Comparison of ENCODE assay signal across 8 cellular contexts in the genomic region with DNA sequence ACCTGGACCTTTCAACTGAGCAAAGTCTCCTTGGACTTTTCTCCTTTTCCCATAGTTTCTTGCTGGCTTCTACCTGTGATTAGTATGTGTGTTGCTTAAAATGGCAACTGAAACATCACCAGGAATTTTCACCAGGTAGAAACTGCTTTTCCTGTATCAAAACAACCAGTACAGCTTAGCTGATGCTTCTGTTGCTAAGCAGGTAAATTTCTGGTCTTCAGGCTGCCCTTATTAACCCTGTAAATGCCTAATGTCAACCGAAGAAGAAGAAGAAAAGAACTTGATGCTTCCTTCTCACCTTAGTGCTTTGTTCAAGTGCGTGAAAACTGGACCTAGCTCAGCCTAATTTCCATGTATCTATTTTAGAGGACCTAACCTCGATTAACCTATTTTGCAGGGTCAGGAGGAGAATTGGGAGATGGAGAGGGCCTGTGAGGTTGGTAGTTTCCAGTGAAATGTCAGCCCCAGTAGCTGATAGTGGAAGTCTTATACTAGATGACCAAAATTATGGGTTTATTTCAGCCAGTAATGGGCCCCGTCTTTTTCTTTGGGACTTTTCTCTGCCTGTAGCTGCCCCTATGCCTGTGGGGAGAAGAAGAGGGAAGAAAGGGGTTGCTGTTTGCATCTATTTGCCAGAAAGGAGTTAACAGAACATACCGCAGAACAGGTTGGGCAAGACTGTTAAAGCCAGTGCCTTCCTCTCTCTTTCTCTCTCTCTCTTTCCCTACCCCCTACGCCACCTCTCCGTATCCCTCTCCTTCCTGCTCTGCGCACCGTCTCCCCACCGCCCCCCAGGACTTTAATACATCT. TPM values are rescaled to one million over a fixed set of nuclear protein-coding genes. Genes with fewer than 3 reads are reported as not detected.
DNase-seq lines count a peak whose midpoint lies in the region; ATAC-seq and TF ChIP-seq lines count a peak whose summit lies in the region.

No MANE protein-coding gene starts in this region.

- H3K27me3 ChIP-seq in heart left ventricle = no peaks in the 10 kb centered on the region
- H3K27me3 ChIP-seq in right lobe of liver = no peaks in the 10 kb centered on the region
- H3K27me3 ChIP-seq in vagina = no peaks in the 10 kb centered on the region

- H3K4me3 ChIP-seq in heart left ventricle (no peak overlapping the region), right lobe of liver (no peak overlapping the region), vagina (peak overlapping the region in 1 of 2 donors; percentile 11)

- H3K4me1 Mint-ChIP-seq in activated T-helper 1 cell treated with anti-CD3 and anti-CD28 coated beads, Interleukin-12 subunit alpha, Interleukin-12 subunit beta, Interleukin-2, Interleukin-4 antibody, amounts not matched to agents 30 ng/mL and 10 ng/mL and 1 ng/mL, durations not matched to agents 14 hours and 24 hours and 36 hours (ENCODE audit: low read depth) = peaks cover 63% of the 10 kb centered on the region

- no peak for DNase-seq in heart left ventricle
- DNase-seq in Right ventricle myocardium inferior (ENCODE audit: missing footprints) = no peak
- DNase-seq in activated T-helper 1 cell treated with anti-CD3 and anti-CD28 coated beads, Interleukin-12 subunit alpha, Interleukin-12 subunit beta, Interleukin-2, Interleukin-4 antibody, amounts not matched to agents 30 ng/mL and 10 ng/mL and 1 ng/mL, durations not matched to agents 14 hours and 24 hours and 36 hours (ENCODE audit: low spot score) = no peak
- DNase-seq in right lobe of liver = no peak
- no peak for DNase-seq in vagina (ENCODE audit: extremely low spot score in 2 of 2)
- no peak for DNase-seq in G401 (ENCODE audit: low spot score)
- no peak for DNase-seq in T-helper 9 cell

- TF ChIP-seq POLR2A in heart left ventricle (IDR thresholded peaks at IDR 0.05) (no peak), right lobe of liver (IDR thresholded peaks at IDR 0.05) (no peak), vagina (IDR thresholded peaks at IDR 0.05) (no peak)

- peaks cover 1% of the 10 kb centered on the region for H3K36me3 Mint-ChIP-seq in activated T-helper 1 cell treated with anti-CD3 and anti-CD28 coated beads, Interleukin-12 subunit alpha, Interleukin-12 subunit beta, Interleukin-2, Interleukin-4 antibody, amounts not matched to agents 30 ng/mL and 10 ng/mL and 1 ng/mL, durations not matched to agents 14 hours and 24 hours and 36 hours (ENCODE audit: low read depth)

- WGBS in heart left ventricle, 4 donors = 78 to 80% (median 79%) methylated on average over 10 of the region's 10 CpGs
- 43% methylated on average over 10 of the region's 10 CpGs for WGBS in right lobe of liver (ENCODE audit: insufficient coverage, low coverage, low lambda C conversion rate, missing lambda C conversion rate)

- no peaks in the 10 kb centered on the region for H3K36me3 ChIP-seq in heart left ventricle
- no peaks in the 10 kb centered on the region for H3K36me3 ChIP-seq in right lobe of liver
- no peaks in the 10 kb centered on the region for H3K36me3 ChIP-seq in vagina

- H3K4me3 Mint-ChIP-seq in activated T-helper 1 cell treated with anti-CD3 and anti-CD28 coated beads, Interleukin-12 subunit alpha, Interleukin-12 subunit beta, Interleukin-2, Interleukin-4 antibody, amounts not matched to agents 30 ng/mL and 10 ng/mL and 1 ng/mL, durations not matched to agents 14 hours and 24 hours and 36 hours = peak overlapping the region; percentile 37

- no peaks in the 10 kb centered on the region for H3K9me3 Mint-ChIP-seq in activated T-helper 1 cell treated with anti-CD3 and anti-CD28 coated beads, Interleukin-12 subunit alpha, Interleukin-12 subunit beta, Interleukin-2, Interleukin-4 antibody, amounts not matched to agents 30 ng/mL and 10 ng/mL and 1 ng/mL, durations not matched to agents 14 hours and 24 hours and 36 hours

- H3K4me1 ChIP-seq in heart left ventricle = peaks cover 0 to 82% (median 60%) of the 10 kb centered on the region in 12 donors
- H3K4me1 ChIP-seq in right lobe of liver = peaks cover 2 to 91% (median 35%) of the 10 kb centered on the region in 4 donors
- peaks cover 69% of the 10 kb centered on the region for H3K4me1 ChIP-seq in vagina

- in situ Hi-C loops in G401 (cut with HindIII; ENCODE audit: low sequenced_read_pairs) = no loop called here

- ATAC-seq in heart left ventricle (no peak), Right ventricle myocardium inferior (no peak), right lobe of liver (no peak), GM18873 (IDR thresholded peaks at IDR 0.05; ENCODE audit: low FRiP score, unreplicated experiment) (no peak)

- H3K9me3 ChIP-seq in heart left ventricle (no peaks in the 10 kb centered on the region), right lobe of liver (no peaks in the 10 kb centered on the region), vagina (no peaks in the 10 kb centered on the region)

- peak overlapping the region; percentile 75 for H3K27ac Mint-ChIP-seq in activated T-helper 1 cell treated with anti-CD3 and anti-CD28 coated beads, Interleukin-12 subunit alpha, Interleukin-12 subunit beta, Interleukin-2, Interleukin-4 antibody, amounts not matched to agents 30 ng/mL and 10 ng/mL and 1 ng/mL, durations not matched to agents 14 hours and 24 hours and 36 hours

- intact Hi-C loops in heart left ventricle (cut with DNase I) = no loop called here
- intact Hi-C loops in Right ventricle myocardium inferior (cut with DNase I) = loop anchor here (10.0 kb wide), 1 partner anchor 411 kb away; no protein-coding TSS in a partner anchor
- intact Hi-C loops in activated T-helper 1 cell treated with anti-CD3 and anti-CD28 coated beads, Interleukin-12 subunit alpha, Interleukin-12 subunit beta, Interleukin-2, Interleukin-4 antibody, amounts not matched to agents 30 ng/mL and 10 ng/mL and 1 ng/mL, durations not matched to agents 14 hours and 24 hours and 36 hours (cut with micrococcal nuclease) = loop anchor here (1.0 to 10.0 kb wide), 2 partner anchors 10 to 1289 kb away; a partner anchor contains a TSS
- intact Hi-C loops in right lobe of liver (cut with DNase I) = no loop called here
- intact Hi-C loops in vagina (cut with DNase I) = no loop called here

- TF ChIP-seq CTCF in heart left ventricle (IDR thresholded peaks at IDR 0.05) (no peak), right lobe of liver (IDR thresholded peaks at IDR 0.05) (no peak), vagina (IDR thresholded peaks at IDR 0.05) (no peak)

- no peaks in the 10 kb centered on the region for H3K27me3 Mint-ChIP-seq in activated T-helper 1 cell treated with anti-CD3 and anti-CD28 coated beads, Interleukin-12 subunit alpha, Interleukin-12 subunit beta, Interleukin-2, Interleukin-4 antibody, amounts not matched to agents 30 ng/mL and 10 ng/mL and 1 ng/mL, durations not matched to agents 14 hours and 24 hours and 36 hours (ENCODE audit: insufficient read depth)

- H3K27ac ChIP-seq in heart left ventricle (peak overlapping the region in 9 of 12 donors; percentile 33 to 95 (median 55)), right lobe of liver (peak overlapping the region; percentile 12 to 97 (median 56)), vagina (peak overlapping the region; percentile 82)

RNA-seq across cellular contexts. Expression of a gene that starts 37.7 kb away (rescaled TPM):
- total RNA-seq in heart left ventricle (10 to 100 TPM; 28.6 to 49.4 (median 40.1) TPM), Right ventricle myocardium inferior (34.2 TPM), right lobe of liver (10 to 100 TPM; 28.7 to 46.3 (median 39.6) TPM), vagina (57.2 TPM)
- 1 to 10 TPM; 8.7 to 9.1 TPM for polyA plus RNA-seq in heart left ventricle
- total RNA-seq in activated T-helper 1 cell treated with anti-CD3 and anti-CD28 coated beads, Interleukin-12 subunit alpha, Interleukin-12 subunit beta, Interleukin-2, Interleukin-4 antibody, amounts not matched to agents 30 ng/mL and 10 ng/mL and 1 ng/mL, durations not matched to agents 14 hours and 24 hours and 36 hours = 12.3 and 12.7 TPM in 2 replicates
- 8.5 and 10.1 TPM in 2 replicates for total RNA-seq in G401 (2014; rRNA removed; shearing (Covaris generic))

Comparison
In these comparisons a context has a peak if more than half of its experiments do, and no peak if none do; other contexts are left out.
1. intact Hi-C loops: an anchor here in Right ventricle myocardium inferior (10.0 kb wide) and activated T-helper 1 cell treated with anti-CD3 and anti-CD28 coated beads, Interleukin-12 subunit alpha, Interleukin-12 subunit beta, Interleukin-2, Interleukin-4 antibody, amounts not matched to agents 30 ng/mL and 10 ng/mL and 1 ng/mL, durations not matched to agents 14 hours and 24 hours and 36 hours (1.0 to 10.0 kb wide); none called in heart left ventricle, right lobe of liver and vagina.